8 cellular contexts compared by ENCODE assay signal in the genomic region with DNA sequence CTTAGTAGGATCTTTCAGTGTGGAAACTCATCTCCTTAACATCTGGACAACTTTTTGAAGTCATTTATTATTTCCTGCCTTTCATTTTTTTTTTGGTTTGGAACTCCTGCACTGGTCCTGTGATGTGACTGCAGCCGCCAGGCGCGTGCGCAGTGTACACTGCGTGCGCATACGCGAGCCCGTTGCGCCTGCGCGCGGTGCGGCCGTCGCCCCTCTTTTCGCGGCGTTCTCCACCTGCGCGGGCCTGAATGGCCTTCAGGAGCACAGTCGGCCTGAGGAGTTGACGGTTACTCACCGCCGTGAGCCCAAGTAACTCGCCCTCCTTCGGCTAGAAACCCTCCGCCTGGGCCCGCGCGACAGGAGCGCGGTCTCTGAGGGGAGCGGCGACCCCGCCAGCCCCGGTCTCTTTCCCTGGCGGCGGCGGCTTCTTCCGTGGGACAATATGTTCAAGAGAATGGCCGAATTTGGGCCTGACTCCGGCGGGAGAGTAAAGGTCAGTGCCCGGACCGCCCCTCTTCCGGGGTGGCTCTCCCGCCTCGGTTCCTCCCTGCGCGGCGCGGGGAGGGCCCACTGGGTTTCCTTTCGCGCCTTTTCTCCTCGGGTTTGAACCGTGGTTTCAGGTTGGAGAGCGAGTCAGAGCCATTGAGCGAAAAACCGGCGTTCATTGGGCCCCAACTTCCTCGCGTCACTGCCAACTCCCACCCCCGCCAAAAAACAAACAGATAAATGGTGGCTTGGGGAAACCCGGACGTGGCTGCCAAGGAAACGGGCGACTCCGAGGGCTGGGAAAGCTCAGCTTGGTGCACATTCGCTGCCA. TPM values are rescaled to one million over a fixed set of nuclear protein-coding genes. Genes with fewer than 3 reads are reported as not detected.
DNase-seq lines count a peak whose midpoint lies in the region; TF ChIP-seq lines count a peak whose summit lies in the region.

A gene (plus strand): TSS at position 213 of the 817 bp plus-strand sequence. CDS start 230 bp downstream, at position 443.

- peak within 1 kb of the TSS; percentile 70 for H3K9ac ChIP-seq in neural progenitor cell

- H3K4me3 ChIP-seq in H7 (ENCODE audit: insufficient read depth, low read depth, low read length) = peak within 1 kb of the TSS; percentile 89
- H3K4me3 ChIP-seq in foreskin fibroblast (ENCODE audit: low read depth in 1 of 2, low read length in 2 of 2) = peak within 1 kb of the TSS; percentile 84 to 87
- peak within 1 kb of the TSS; percentile 71 for H3K4me3 ChIP-seq in neural progenitor cell

- H3K27me3 ChIP-seq in H7 (ENCODE audit: control insufficient read depth, insufficient read depth, low read length) (no peaks in the 10 kb centered on the region), neural progenitor cell (no peaks in the 10 kb centered on the region)

- peak within 1 kb of the TSS; percentile 76 for H3K4me2 ChIP-seq in neural progenitor cell

- H3F3A ChIP-seq in neural progenitor cell (ENCODE audit: low read depth) = peaks cover 21% of the 10 kb centered on the region

- peak within 1 kb of the TSS; percentile 94 for H3K4me3 Mint-ChIP-seq in neural progenitor cell

- peak; percentile 94 for DNase-seq in ELF-1 (ENCODE audit: low read depth, low spot score)
- DNase-seq in H7 = peak; percentile 92
- DNase-seq in M059J (ENCODE audit: low read depth) = peak; percentile 96
- DNase-seq in SHP77 treated with DMSO at 0.1 percent for 48 hours (lab: John Stamatoyannopoulos, UW) = peak; percentile 81
- DNase-seq in activated gamma-delta T cell (lab: John Stamatoyannopoulos, UW) = peak; percentile 79
- peak; percentile 82 to 96 for DNase-seq in foreskin fibroblast
- DNase-seq in neural progenitor cell (ENCODE audit: low spot score) = peak; percentile 94
- DNase-seq in stromal cell of bone marrow (ENCODE audit: low read depth) = peak; percentile 83

- no peaks in the 10 kb centered on the region for H4K20me1 ChIP-seq in neural progenitor cell (ENCODE audit: low read depth)

- peaks cover 12% of the 10 kb centered on the region for H3K4me1 ChIP-seq in neural progenitor cell

- H3K27ac ChIP-seq in neural progenitor cell = peak within 1 kb of the TSS; percentile 98

- no peaks in the 10 kb centered on the region for H3K9me3 Mint-ChIP-seq in neural progenitor cell

- peaks cover 24% of the 10 kb centered on the region for H3K4me1 Mint-ChIP-seq in neural progenitor cell

- H3K36me3 ChIP-seq in H7 (replicated peaks; ENCODE audit: control insufficient read depth, insufficient read depth, low read length) (no peaks in the 10 kb centered on the region; the same call in 1 of the 2 replicates), neural progenitor cell (peaks cover 17% of the 10 kb centered on the region)

- peaks cover 10% of the 10 kb centered on the region for H3K36me3 Mint-ChIP-seq in neural progenitor cell

- peak within 1 kb of the TSS; percentile 81 for H2AFZ ChIP-seq in neural progenitor cell (replicated peaks)

- peak within 1 kb of the TSS; percentile 97 for H3K27ac Mint-ChIP-seq in neural progenitor cell

- peaks cover 48% of the 10 kb centered on the region for H3K79me2 ChIP-seq in neural progenitor cell (ENCODE audit: low read depth)

- peaks cover 9% of the 10 kb centered on the region for H3K27me3 Mint-ChIP-seq in neural progenitor cell (ENCODE audit: insufficient read depth, low read depth)

- TF ChIP-seq CTCF in foreskin fibroblast (IDR thresholded peaks at IDR 0.05; ENCODE audit: low read depth, low read length) = no peak
- no peak for TF ChIP-seq CTCF in neural progenitor cell (IDR thresholded peaks at IDR 0.05)

- no peaks in the 10 kb centered on the region for H3K9me3 ChIP-seq in neural progenitor cell (ENCODE audit: low read depth)

RNA-seq across cellular contexts. Expression of the gene that starts here (rescaled TPM):
- 45.8 and 57.9 TPM in 2 replicates for total RNA-seq in H7 (2014; rRNA removed; shearing (Covaris generic))
- total RNA-seq in M059J (2014; rRNA removed; shearing (Covaris generic)) = 36.6 and 48.5 TPM in 2 replicates
- 93.5 and 159 TPM in 2 replicates for total RNA-seq in neural progenitor cell (ENCODE audit: low replicate concordance)

Comparison
In these comparisons a context has a peak if more than half of its experiments do, and no peak if none do; other contexts are left out.
1. Peak in every context shown above with its lines: DNase-seq, H3K4me3 ChIP-seq and H3K27ac ChIP-seq.